8 cellular contexts compared by ENCODE assay signal in genomic region chr1:159924791-159925712, GRCh38. TPM values are rescaled to one million over a fixed set of nuclear protein-coding genes. Genes with fewer than 3 reads are reported as not detected.
DNase-seq lines count a peak whose midpoint lies in the region; ATAC-seq lines count a peak whose summit lies in the region.

Gene TAGLN2 (minus strand): TSS chr1:159925507. CDS start chr1:159920509, 4,998 bp downstream.

- H3K9me3 ChIP-seq in HUES48 (ENCODE audit: control insufficient read depth, insufficient read depth, low read length) (no peaks in the 10 kb centered on the region), SJSA1 (replicated peaks) (no peaks in the 10 kb centered on the region; the same call in 1 of the 2 replicates)

- DNase-seq in DMS114 treated with DMSO at 0.1 percent for 48 hours (lab: John Stamatoyannopoulos, UW; ENCODE audit: unreplicated experiment) (peak; percentile 87), SJSA1 (ENCODE audit: low read depth in 1 of 2, low spot score in 2 of 2) (peak; percentile 95 to 96), foreskin melanocyte (peak; percentile 83), nucleus accumbens (lab: John Stamatoyannopoulos, UW) (peak in 50 of 56 donors; percentile 9 to 83 (median 38)), superior temporal gyrus (ENCODE audit: extremely low spot score) (peak; percentile 39)
- DNase-seq in activated naive CD4-positive, alpha-beta T cell (lab: John Stamatoyannopoulos, UW): peak; percentile 67 to 84 (median 76)

- H3K27me3 ChIP-seq in HUES48 (ENCODE audit: control insufficient read depth, insufficient read depth, low read length) (peaks cover 18% of the 10 kb centered on the region), SJSA1 (replicated peaks) (no peaks in the 10 kb centered on the region)

- H3K27ac ChIP-seq in HUES48 (ENCODE audit: low read depth, low read length) (peak within 1 kb of the TSS; percentile 91), SJSA1 (peak within 1 kb of the TSS; percentile 98)

- H3K4me1 ChIP-seq in HUES48 (ENCODE audit: control insufficient read depth, insufficient read depth, low read length): peaks cover 20% of the 10 kb centered on the region
- H3K4me1 ChIP-seq in SJSA1 (replicated peaks): peaks cover 36% of the 10 kb centered on the region

- peak within 1 kb of the TSS; percentile 68 for H3K9ac ChIP-seq in HUES48 (ENCODE audit: low read depth, low read length)

- peak; percentile 56 for ATAC-seq in GM21423 (IDR thresholded peaks at IDR 0.05; ENCODE audit: unreplicated experiment)

- H3K4me3 ChIP-seq in HUES48 (ENCODE audit: low read depth, low read length) (peak within 1 kb of the TSS; percentile 66), SJSA1 (peak within 1 kb of the TSS; percentile 64)

- H3K36me3 ChIP-seq in HUES48 (ENCODE audit: control insufficient read depth, insufficient read depth, low read length) (peaks cover 30% of the 10 kb centered on the region), SJSA1 (peaks cover 51% of the 10 kb centered on the region)

RNA-seq across cellular contexts. Expression of gene TAGLN2, which starts in this region (rescaled TPM):
- 601 and 809 TPM in 2 replicates for total RNA-seq in SJSA1 (2014; rRNA removed; shearing (Covaris generic))

Comparison
In these comparisons a context has a peak if more than half of its experiments do, and no peak if none do; other contexts are left out.
1. Peak in every context shown above with its lines: DNase-seq, ATAC-seq, H3K4me3 ChIP-seq and H3K27ac ChIP-seq.
2. DNase-seq: peak in every context shown above with its lines; median percentile 96 in SJSA1; 87 in DMS114 treated with DMSO at 0.1 percent for 48 hours; 83 in foreskin melanocyte; 76 in activated naive CD4-positive, alpha-beta T cell; 39 in superior temporal gyrus; 38 in nucleus accumbens.